12 cellular contexts compared by ENCODE assay signal in genomic region chr9:77598510-77598909, GRCh38. TPM values are rescaled to one million over a fixed set of nuclear protein-coding genes. Genes with fewer than 3 reads are reported as not detected.
A peak's percentile ranks its signal among the peaks of the same experiment; 100 is the strongest.
DNase-seq lines count a peak whose midpoint lies in the region; ATAC-seq, FAIRE-seq and TF ChIP-seq lines count a peak whose summit lies in the region.
"Had no signal": no experiment of that assay in that cellular context is flagged by ENCODE, and none has a peak within 500 bp of the region (broad histone marks: within the 10 kb centered on the region; RNA-seq: fewer than 3 reads in every experiment).

No MANE protein-coding gene starts in this region.

- H3K4ac ChIP-seq in H1 (replicated peaks; ENCODE audit: insufficient read length, low read depth, low read length) = no peak overlapping the region

- no peak overlapping the region for H2BK15ac ChIP-seq in H1 (ENCODE audit: low read length)

- no peak overlapping the region for H4K8ac ChIP-seq in H1 (ENCODE audit: extremely low read depth, insufficient read depth, low read length)

- CTCF ChIA-PET in H1 (lab: Charles Lee; ENCODE audit: partially characterized antibody) = no interaction called here

- no peaks in the 10 kb centered on the region for H3K23me2 ChIP-seq in H1 (ENCODE audit: low read depth, low read length)

- no peak for TF ChIP-seq EP300 in H1 (IDR thresholded peaks at IDR 0.05; ENCODE audit: borderline replicate concordance in 1 of 2, low read depth in 2 of 2, low read length in 2 of 2)

- no peak overlapping the region for H4K91ac ChIP-seq in H1 (replicated peaks; ENCODE audit: insufficient read length, low read length)

- DNase-seq in BE2C = peak; percentile 33
- DNase-seq in NCI-H2171 (lab: John Stamatoyannopoulos, UW) = peak; percentile 49
- DNase-seq in H1 (ENCODE audit: low read depth in 1 of 2, low spot score in 2 of 2) = no peak
- DNase-seq in mucosa of descending colon = peak in 1 of 3 donors; percentile 48
- DNase-seq in NCI-H1417 treated with DMSO at 0.1 percent for 48 hours (lab: John Stamatoyannopoulos, UW) = no peak
- DNase-seq: activated CD4-positive, alpha-beta T cell treated with anti-CD3 and anti-CD28 coated beads for 1 hour; Caco-2; PC-3; retina had no signal

- no peak overlapping the region for H3K4me3 ChIP-seq in BE2C (ENCODE audit: low read depth, low read length)
- no peak overlapping the region for H3K4me3 ChIP-seq in H1 (ENCODE audit: extremely low read depth in 1 of 4, insufficient read depth in 2 of 4, low read depth in 3 of 4, low read length in 4 of 4)
- H3K4me3 ChIP-seq in mucosa of descending colon = no peak overlapping the region

- no peaks in the 10 kb centered on the region for H4K20me1 ChIP-seq in H1 (replicated peaks in 1 of 2; ENCODE audit: control insufficient read depth in 1 of 2, insufficient read depth in 2 of 2, low read length in 2 of 2)

- no peak for TF ChIP-seq POLR2A in H1 (IDR thresholded peaks at IDR 0.05; ENCODE audit: control extremely low read depth in 1 of 2, low read depth in 2 of 2, low read length in 2 of 2)

- H3K56ac ChIP-seq in H1 (replicated peaks; ENCODE audit: insufficient read length, low read depth, low read length) = no peak overlapping the region

- H3K36me3 ChIP-seq in BE2C = no peaks in the 10 kb centered on the region
- no peaks in the 10 kb centered on the region for H3K36me3 ChIP-seq in H1 (ENCODE audit: control insufficient read depth in 2 of 4, insufficient read depth in 4 of 4, low read length in 3 of 4)
- no peaks in the 10 kb centered on the region for H3K36me3 ChIP-seq in mucosa of descending colon (ENCODE audit: low read depth)

- no peaks in the 10 kb centered on the region for H3K79me2 ChIP-seq in H1 (ENCODE audit: control insufficient read depth in 1 of 2, insufficient read depth in 2 of 2, low read length in 2 of 2)

- no peak overlapping the region for H3K23ac ChIP-seq in H1 (ENCODE audit: insufficient read length)

- H3K9ac ChIP-seq in H1 (replicated peaks in 1 of 4; ENCODE audit: extremely low read depth in 1 of 4, low read depth in 3 of 4, low read length in 3 of 4) = no peak overlapping the region

- H3K14ac ChIP-seq in H1 (ENCODE audit: insufficient read length) = no peak overlapping the region

- no peak overlapping the region for H4K5ac ChIP-seq in H1 (ENCODE audit: insufficient read length, low read depth, low read length)

- H3K27ac ChIP-seq in H1 (ENCODE audit: low read depth, low read length) = no peak overlapping the region

- H3K9me3 ChIP-seq in BE2C (no peaks in the 10 kb centered on the region), H1 (ENCODE audit: insufficient read depth in 2 of 2, low read depth in 1 of 2, low read length in 1 of 2) (no peaks in the 10 kb centered on the region), mucosa of descending colon (no peaks in the 10 kb centered on the region)
- H3K9me3 ChIP-seq: Caco-2 had no signal

- no peaks in the 10 kb centered on the region for H3K79me1 ChIP-seq in H1 (ENCODE audit: low read depth, low read length)

- H2AFZ ChIP-seq in H1 (ENCODE audit: low read length) = no peak overlapping the region

- WGBS in H1 (ENCODE audit: extremely low coverage in 1 of 2, insufficient coverage in 1 of 2, insufficient read length in 1 of 2, insufficient replicate concordance in 2 of 2, low coverage in 1 of 2, low lambda C conversion rate in 2 of 2, missing lambda C conversion rate in 1 of 2), 2 experiments = 90% methylated on average over 3 of the region's 3 CpGs; no CpG with 5 or more reads in 1 of the 2 experiments

- no peak overlapping the region for H2BK120ac ChIP-seq in H1 (replicated peaks; ENCODE audit: low read depth, low read length)

- TF ChIP-seq RAD21 in H1 (IDR thresholded peaks at IDR 0.05 in 1 of 2, conservative IDR thresholded peaks at IDR 0.05 in 1 of 2; ENCODE audit: low read depth in 2 of 2, low read length in 2 of 2) = no peak

- no peak overlapping the region for H2BK5ac ChIP-seq in H1 (ENCODE audit: low read depth, low read length)

- H3K18ac ChIP-seq in H1 (ENCODE audit: extremely low read depth, low read length) = no peak overlapping the region

- 0 out of 2 replicates have a peak overlapping the region, but pooled peaks have one; percentile 37 for H2BK20ac ChIP-seq in H1 (ENCODE audit: low read length)

- H3K4me1 ChIP-seq in BE2C = peaks cover 50% of the 10 kb centered on the region
- H3K4me1 ChIP-seq in H1 (replicated peaks in 1 of 4; ENCODE audit: control insufficient read depth in 3 of 4, insufficient read depth in 4 of 4, low read length in 3 of 4) = peaks cover 0 to 12% (median 3%) of the 10 kb centered on the region in 4 experiments; a peak in 5 of 7 replicates
- peaks cover 4% of the 10 kb centered on the region for H3K4me1 ChIP-seq in mucosa of descending colon (ENCODE audit: low read depth)
- H3K4me1 ChIP-seq: Caco-2 had no signal

- H3K27me3 ChIP-seq in BE2C (no peaks in the 10 kb centered on the region), H1 (replicated peaks in 1 of 4; ENCODE audit: control insufficient read depth in 3 of 4, extremely low read depth in 1 of 4, insufficient read depth in 3 of 4, low read length in 3 of 4) (no peaks in the 10 kb centered on the region)

- H2BK12ac ChIP-seq in H1 (ENCODE audit: low read depth, low read length) = no peak overlapping the region

- POLR2A ChIA-PET in H1 (lab: Charles Lee; ENCODE audit: partially characterized antibody) = no interaction called here

- no peak overlapping the region for H2AK5ac ChIP-seq in H1 (ENCODE audit: low read depth, low read length)

- TF ChIP-seq CTCF in BE2C (IDR thresholded peaks at IDR 0.05; ENCODE audit: low read depth, low read length) (no peak), H1 (IDR thresholded peaks at IDR 0.05; ENCODE audit: control extremely low read depth in 1 of 3, insufficient read depth in 1 of 3, low read depth in 1 of 3, low read length in 3 of 3) (no peak), mucosa of descending colon (IDR thresholded peaks at IDR 0.05) (no peak)

- no peak for FAIRE-seq in H1 (lab: Jason Lieb, UNC)

- intact Hi-C loops in mucosa of descending colon (cut with DNase I, micrococcal nuclease) = no loop called here

- no peak overlapping the region for H3K4me2 ChIP-seq in H1 (ENCODE audit: insufficient read depth in 1 of 2, low read depth in 2 of 2, low read length in 2 of 2)

- ATAC-seq in mucosa of descending colon (peak; percentile 38), HG02885 (IDR thresholded peaks at IDR 0.05; ENCODE audit: poor library complexity, unreplicated experiment) (no peak), HG02852 (IDR thresholded peaks at IDR 0.05; ENCODE audit: unreplicated experiment) (no peak), HG03457 (IDR thresholded peaks at IDR 0.05; ENCODE audit: unreplicated experiment) (no peak)
- ATAC-seq: PC-3 had no signal

TF ChIP-seq in H1, 55 proteins besides CTCF, POLR2A, EP300 and RAD21:
- TF ChIP-seq NANOG (IDR thresholded peaks at IDR 0.05; ENCODE audit: insufficient read depth, low read depth, low read length, poor library complexity, severe bottlenecking) = no peak

RNA-seq across cellular contexts. Expression of gene GNA14, which starts 49.6 kb away (rescaled TPM):
- 0.29 TPM for polyA plus RNA-seq in BE2C (2012; ENCODE audit: insufficient read depth, insufficient read length, low read depth)
- total RNA-seq in H1 (2021; fragmentation: NEBNext Ultra II Directional; extraction: Animal tissue kit (Norgen Biotek cat#: 25700)) = 3.2 and 3.4 TPM in 2 replicates
- polyA plus RNA-seq in H1 (2011; rRNA removed) = 3.8 and 6.3 TPM in 2 replicates
- polyA plus RNA-seq in H1 (2011; cell fraction: cytosol; rRNA removed) = 4.3 TPM
- 3.2 TPM for polyA plus RNA-seq in H1 (2011; cell fraction: nucleus; rRNA removed)
- polyA plus RNA-seq in H1 (2012, experiment 1 of 2) = 4.8 to 6.9 TPM (median 5.5 TPM) in 4 replicates
- 1.5 TPM for polyA plus RNA-seq in H1 (2012, experiment 2 of 2)
- polyA plus RNA-seq in H1 (2013, experiment 1 of 2) = 11.6 TPM
- polyA plus RNA-seq in H1 (2013, experiment 2 of 2) = 11.7 TPM
- polyA minus RNA-seq in H1 (2011; rRNA and poly(A)+ RNA removed) = 5.0 and 7.8 TPM in 2 replicates
- 2.6 TPM for polyA minus RNA-seq in H1 (2011; cell fraction: cytosol; rRNA and poly(A)+ RNA removed)
- polyA minus RNA-seq in H1 (2011; cell fraction: nucleus; rRNA and poly(A)+ RNA removed) = 4.8 TPM
- total RNA-seq in mucosa of descending colon = 10 to 100 TPM in 1 of 3 donors, 1 to 10 TPM in 2; 7.0 to 14.6 (median 7.4) TPM
- total RNA-seq: Caco-2 had no signal

Comparison
In these comparisons a context has a peak if more than half of its experiments do, and no peak if none do; other contexts are left out.
1. DNase-seq: peak in BE2C (single experiment) and NCI-H2171 (single experiment); none in H1 (0 of 2) and NCI-H1417 treated with DMSO at 0.1 percent for 48 hours (single experiment).